Comparison of ENCODE assay signal across 10 cellular contexts in genomic region chr2:36485521-36485920, GRCh38.
DNase-seq lines count a peak whose midpoint lies in the region; ATAC-seq and TF ChIP-seq lines count a peak whose summit lies in the region.
"Had no signal": no experiment of that assay in that cellular context is flagged by ENCODE, and none has a peak within 500 bp of the region (broad histone marks: within the 10 kb centered on the region; RNA-seq: fewer than 3 reads in every experiment).

No MANE protein-coding gene starts in this region.

- no peaks in the 10 kb centered on the region for H3K9me3 Mint-ChIP-seq in osteocyte (ENCODE audit: unreplicated experiment)
- no peaks in the 10 kb centered on the region for H3K9me3 Mint-ChIP-seq in activated T-helper 2 cell treated with anti-CD3 and anti-CD28 coated beads, Interferon-gamma antibody, Interleukin-2, Interleukin-4, amounts not matched to agents 10 μg/mL and 5 μg/mL and 100 μg/mL, durations not matched to agents 14 hours and 24 hours and 36 hours
- H3K9me3 Mint-ChIP-seq in activated T-cell treated with anti-CD3 and anti-CD28 coated beads, Interleukin-2, amount 50 U/mL, for 72 hours: no peaks in the 10 kb centered on the region
- H3K9me3 Mint-ChIP-seq: IgD-negative memory B cell had no signal

- intact Hi-C loops in activated T-helper 2 cell treated with anti-CD3 and anti-CD28 coated beads, Interferon-gamma antibody, Interleukin-2, Interleukin-4, amounts not matched to agents 10 μg/mL and 5 μg/mL and 100 μg/mL, durations not matched to agents 14 hours and 24 hours and 36 hours (cut with micrococcal nuclease): no loop called here

- ATAC-seq in SK-N-SH treated with all-trans-retinoic acid at 6 μM for 48 hours (peak; percentile 50), GM19023 (IDR thresholded peaks at IDR 0.05; ENCODE audit: unreplicated experiment) (no peak), GM18505 (IDR thresholded peaks at IDR 0.05; ENCODE audit: unreplicated experiment) (no peak)
- no peak for ATAC-seq in activated T-cell treated with anti-CD3 and anti-CD28 coated beads, Interleukin-2, amount 50 U/mL, for 72 hours (replicated peaks in 1 of 2)

- peak; percentile 53 for DNase-seq in AG08396 (ENCODE audit: low spot score)
- peak; percentile 89 for DNase-seq in fibroblast of pulmonary artery (ENCODE audit: low read depth)
- DNase-seq in osteocyte (ENCODE audit: extremely low spot score, unreplicated experiment): no peak
- DNase-seq in activated T-helper 2 cell treated with anti-CD3 and anti-CD28 coated beads, Interferon-gamma antibody, Interleukin-2, Interleukin-4, amounts not matched to agents 10 μg/mL and 5 μg/mL and 100 μg/mL, durations not matched to agents 14 hours and 24 hours and 36 hours (ENCODE audit: low spot score): no peak
- no peak for DNase-seq in activated T-cell treated with anti-CD3 and anti-CD28 coated beads, Interleukin-2, amount 50 U/mL, for 72 hours
- DNase-seq: midbrain had no signal

- peaks cover 86% of the 10 kb centered on the region for H3K4me1 Mint-ChIP-seq in osteocyte (ENCODE audit: unreplicated experiment)
- H3K4me1 Mint-ChIP-seq in activated T-helper 2 cell treated with anti-CD3 and anti-CD28 coated beads, Interferon-gamma antibody, Interleukin-2, Interleukin-4, amounts not matched to agents 10 μg/mL and 5 μg/mL and 100 μg/mL, durations not matched to agents 14 hours and 24 hours and 36 hours (ENCODE audit: low read depth): no peaks in the 10 kb centered on the region
- H3K4me1 Mint-ChIP-seq in activated T-cell treated with anti-CD3 and anti-CD28 coated beads, Interleukin-2, amount 50 U/mL, for 72 hours (ENCODE audit: low read depth): no peaks in the 10 kb centered on the region
- H3K4me1 Mint-ChIP-seq: IgD-negative memory B cell had no signal

- TF ChIP-seq POLR2A in GM18505 (IDR thresholded peaks at IDR 0.05; ENCODE audit: borderline replicate concordance, extremely low read depth, insufficient read depth, insufficient read length): no peak

- H3K4me3 ChIP-seq in fibroblast of pulmonary artery (replicated peaks; ENCODE audit: low read depth, low read length): no peak overlapping the region

- peaks cover 33% of the 10 kb centered on the region for H3K36me3 Mint-ChIP-seq in osteocyte (ENCODE audit: unreplicated experiment)
- peaks cover 2% of the 10 kb centered on the region for H3K36me3 Mint-ChIP-seq in activated T-helper 2 cell treated with anti-CD3 and anti-CD28 coated beads, Interferon-gamma antibody, Interleukin-2, Interleukin-4, amounts not matched to agents 10 μg/mL and 5 μg/mL and 100 μg/mL, durations not matched to agents 14 hours and 24 hours and 36 hours (ENCODE audit: low read depth)
- H3K36me3 Mint-ChIP-seq in activated T-cell treated with anti-CD3 and anti-CD28 coated beads, Interleukin-2, amount 50 U/mL, for 72 hours (ENCODE audit: insufficient read depth in 2 of 2): no peaks in the 10 kb centered on the region

- H3K27ac Mint-ChIP-seq in osteocyte (ENCODE audit: unreplicated experiment): peak overlapping the region; percentile 97
- no peak overlapping the region for H3K27ac Mint-ChIP-seq in activated T-helper 2 cell treated with anti-CD3 and anti-CD28 coated beads, Interferon-gamma antibody, Interleukin-2, Interleukin-4, amounts not matched to agents 10 μg/mL and 5 μg/mL and 100 μg/mL, durations not matched to agents 14 hours and 24 hours and 36 hours
- no peak overlapping the region for H3K27ac Mint-ChIP-seq in activated T-cell treated with anti-CD3 and anti-CD28 coated beads, Interleukin-2, amount 50 U/mL, for 72 hours
- H3K27ac Mint-ChIP-seq: IgD-negative memory B cell had no signal

- H3K27me3 Mint-ChIP-seq in osteocyte (ENCODE audit: unreplicated experiment): no peaks in the 10 kb centered on the region
- no peaks in the 10 kb centered on the region for H3K27me3 Mint-ChIP-seq in activated T-helper 2 cell treated with anti-CD3 and anti-CD28 coated beads, Interferon-gamma antibody, Interleukin-2, Interleukin-4, amounts not matched to agents 10 μg/mL and 5 μg/mL and 100 μg/mL, durations not matched to agents 14 hours and 24 hours and 36 hours (ENCODE audit: low read depth)
- no peaks in the 10 kb centered on the region for H3K27me3 Mint-ChIP-seq in activated T-cell treated with anti-CD3 and anti-CD28 coated beads, Interleukin-2, amount 50 U/mL, for 72 hours (ENCODE audit: low read depth)

- TF ChIP-seq CTCF in fibroblast of pulmonary artery (IDR thresholded peaks at IDR 0.05; ENCODE audit: low read length, missing control alignments): no peak
- TF ChIP-seq CTCF in osteocyte (IDR thresholded peaks at IDR 0.05): no peak

- H3K4me3 Mint-ChIP-seq in osteocyte (ENCODE audit: unreplicated experiment): no peak overlapping the region
- no peak overlapping the region for H3K4me3 Mint-ChIP-seq in activated T-helper 2 cell treated with anti-CD3 and anti-CD28 coated beads, Interferon-gamma antibody, Interleukin-2, Interleukin-4, amounts not matched to agents 10 μg/mL and 5 μg/mL and 100 μg/mL, durations not matched to agents 14 hours and 24 hours and 36 hours (ENCODE audit: low read depth)
- H3K4me3 Mint-ChIP-seq in activated T-cell treated with anti-CD3 and anti-CD28 coated beads, Interleukin-2, amount 50 U/mL, for 72 hours: no peak overlapping the region
- H3K4me3 Mint-ChIP-seq: IgD-negative memory B cell had no signal

TF ChIP-seq in SK-N-SH treated with all-trans-retinoic acid at 6 μM for 48 hours, 23 proteins besides CTCF, POLR2A, EP300 and RAD21 (continues in another document):
- TF ChIP-seq CREB5 (CRISPR knock-in tag; IDR thresholded peaks at IDR 0.05; ENCODE audit: low read depth) (peak; percentile 47; the same call in 1 of the 2 replicates), RARB (CRISPR knock-in tag; IDR thresholded peaks at IDR 0.05) (no peak), SNAI2 (CRISPR knock-in tag; IDR thresholded peaks at IDR 0.05) (no peak), BACH2 (CRISPR knock-in tag; IDR thresholded peaks at IDR 0.05; ENCODE audit: borderline replicate concordance) (no peak), PPARA (CRISPR knock-in tag; IDR thresholded peaks at IDR 0.05; ENCODE audit: borderline replicate concordance) (no peak), ZFP30 (CRISPR knock-in tag; IDR thresholded peaks at IDR 0.05) (no peak), OSR1 (CRISPR knock-in tag; IDR thresholded peaks at IDR 0.05) (no peak), GLIS3 (CRISPR knock-in tag; IDR thresholded peaks at IDR 0.05) (no peak), ZNF565 (CRISPR knock-in tag; conservative IDR thresholded peaks at IDR 0.05; ENCODE audit: low read depth) (no peak), ESRRG (CRISPR knock-in tag; IDR thresholded peaks at IDR 0.05) (no peak), ZC3H10 (CRISPR knock-in tag; IDR thresholded peaks at IDR 0.05) (no peak), ZNF8 (CRISPR knock-in tag; IDR thresholded peaks at IDR 0.05) (no peak)
- TF ChIP-seq, protein P1, sequence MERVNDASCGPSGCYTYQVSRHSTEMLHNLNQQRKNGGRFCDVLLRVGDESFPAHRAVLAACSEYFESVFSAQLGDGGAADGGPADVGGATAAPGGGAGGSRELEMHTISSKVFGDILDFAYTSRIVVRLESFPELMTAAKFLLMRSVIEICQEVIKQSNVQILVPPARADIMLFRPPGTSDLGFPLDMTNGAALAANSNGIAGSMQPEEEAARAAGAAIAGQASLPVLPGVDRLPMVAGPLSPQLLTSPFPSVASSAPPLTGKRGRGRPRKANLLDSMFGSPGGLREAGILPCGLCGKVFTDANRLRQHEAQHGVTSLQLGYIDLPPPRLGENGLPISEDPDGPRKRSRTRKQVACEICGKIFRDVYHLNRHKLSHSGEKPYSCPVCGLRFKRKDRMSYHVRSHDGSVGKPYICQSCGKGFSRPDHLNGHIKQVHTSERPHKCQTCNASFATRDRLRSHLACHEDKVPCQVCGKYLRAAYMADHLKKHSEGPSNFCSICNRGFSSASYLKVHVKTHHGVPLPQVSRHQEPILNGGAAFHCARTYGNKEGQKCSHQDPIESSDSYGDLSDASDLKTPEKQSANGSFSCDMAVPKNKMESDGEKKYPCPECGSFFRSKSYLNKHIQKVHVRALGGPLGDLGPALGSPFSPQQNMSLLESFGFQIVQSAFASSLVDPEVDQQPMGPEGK (CRISPR knock-in tag; IDR thresholded peaks at IDR 0.05; ENCODE audit: borderline replicate concordance): peak; percentile 23; the same call in 1 of the 2 replicates
- TF ChIP-seq, protein P2, sequence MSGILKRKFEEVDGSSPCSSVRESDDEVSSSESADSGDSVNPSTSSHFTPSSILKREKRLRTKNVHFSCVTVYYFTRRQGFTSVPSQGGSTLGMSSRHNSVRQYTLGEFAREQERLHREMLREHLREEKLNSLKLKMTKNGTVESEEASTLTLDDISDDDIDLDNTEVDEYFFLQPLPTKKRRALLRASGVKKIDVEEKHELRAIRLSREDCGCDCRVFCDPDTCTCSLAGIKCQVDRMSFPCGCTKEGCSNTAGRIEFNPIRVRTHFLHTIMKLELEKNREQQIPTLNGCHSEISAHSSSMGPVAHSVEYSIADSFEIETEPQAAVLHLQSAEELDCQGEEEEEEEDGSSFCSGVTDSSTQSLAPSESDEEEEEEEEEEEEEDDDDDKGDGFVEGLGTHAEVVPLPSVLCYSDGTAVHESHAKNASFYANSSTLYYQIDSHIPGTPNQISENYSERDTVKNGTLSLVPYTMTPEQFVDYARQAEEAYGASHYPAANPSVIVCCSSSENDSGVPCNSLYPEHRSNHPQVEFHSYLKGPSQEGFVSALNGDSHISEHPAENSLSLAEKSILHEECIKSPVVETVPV (CRISPR knock-in tag; IDR thresholded peaks at IDR 0.05): no peak

Comparison
In these comparisons a context has a peak if more than half of its experiments do, and no peak if none do; other contexts are left out.
1. DNase-seq: peak in AG08396 (single experiment) and fibroblast of pulmonary artery (single experiment); none in osteocyte (single experiment), activated T-helper 2 cell treated with anti-CD3 and anti-CD28 coated beads, Interferon-gamma antibody, Interleukin-2, Interleukin-4, amounts not matched to agents 10 μg/mL and 5 μg/mL and 100 μg/mL, durations not matched to agents 14 hours and 24 hours and 36 hours (single experiment) and activated T-cell treated with anti-CD3 and anti-CD28 coated beads, Interleukin-2, amount 50 U/mL, for 72 hours (0 of 2).